In genomic region chr5:58681943-58682342, GRCh38 we compare ENCODE assay signal across 14 cellular contexts.
"Had no signal": no experiment of that assay in that cellular context is flagged by ENCODE, and none has a peak within 500 bp of the region (broad histone marks: within the 10 kb centered on the region; RNA-seq: fewer than 3 reads in every experiment).

No MANE protein-coding gene starts in this region.

- H3K9me3 Mint-ChIP-seq: nephron progenitor cell had no signal

- ATAC-seq: left ventricle myocardium superior; lower lobe of right lung; naive thymus-derived CD8-positive, alpha-beta T cell; psoas muscle; right cardiac atrium had no signal

- H3K36me3 Mint-ChIP-seq: naive thymus-derived CD8-positive, alpha-beta T cell had no signal

- H3K4me3 Mint-ChIP-seq: naive thymus-derived CD8-positive, alpha-beta T cell; nephron progenitor cell had no signal

- H3K27ac Mint-ChIP-seq: naive thymus-derived CD8-positive, alpha-beta T cell; nephron progenitor cell had no signal

- DNase-seq: dorsolateral prefrontal cortex; effector CD4-positive, alpha-beta T cell; head of caudate nucleus; left ventricle myocardium superior; lower lobe of right lung; naive thymus-derived CD8-positive, alpha-beta T cell; nephron progenitor cell; nucleus accumbens; ovary; posterior cingulate gyrus; psoas muscle; right cardiac atrium; sigmoid colon; stimulated activated naive CD4-positive, alpha-beta T cell treated with Interleukin-2 at 50 U/mL for 16 hours had no signal
